ENCODE assay signal across 18 cellular contexts in genomic region chr1:110466646-110467280, GRCh38. TPM values are rescaled to one million over a fixed set of nuclear protein-coding genes. Genes with fewer than 3 reads are reported as not detected.
DNase-seq lines count a peak whose midpoint lies in the region; ATAC-seq and TF ChIP-seq lines count a peak whose summit lies in the region.
"Had no signal": no experiment of that assay in that cellular context is flagged by ENCODE, and none has a peak within 500 bp of the region (broad histone marks: within the 10 kb centered on the region; RNA-seq: fewer than 3 reads in every experiment).

No MANE protein-coding gene starts in this region.

- H3K4me1 Mint-ChIP-seq in stimulated activated effector memory CD8-positive, alpha-beta T cell treated with anti-CD3 and anti-CD28 coated beads, Interleukin-12 subunit alpha, Interleukin-12 subunit beta, amount 100 ng/mL, for 72 hours, result no peaks in the 10 kb centered on the region

- no peaks in the 10 kb centered on the region for H3K9me3 Mint-ChIP-seq in stimulated activated effector memory CD8-positive, alpha-beta T cell treated with anti-CD3 and anti-CD28 coated beads, Interleukin-12 subunit alpha, Interleukin-12 subunit beta, amount 100 ng/mL, for 72 hours

- intact Hi-C loops in left cardiac atrium (cut with DNase I), result loop anchor here in 1 of 2 donors (10.0 kb wide), 1 partner anchor 152 kb away; no protein-coding TSS in a partner anchor
- intact Hi-C loops in psoas muscle (cut with DNase I), result loop anchor here in 1 of 2 donors (10.0 kb wide), 1 partner anchor 152 kb away; no protein-coding TSS in a partner anchor

- H3K27me3 ChIP-seq in psoas muscle (ENCODE audit: insufficient read depth in 3 of 3, low read length in 2 of 3), result no peaks in the 10 kb centered on the region
- H3K27me3 ChIP-seq in WERI-Rb-1 (ENCODE audit: insufficient read depth, low read depth, severe bottlenecking), result no peaks in the 10 kb centered on the region

- no peaks in the 10 kb centered on the region for H3K36me3 ChIP-seq in psoas muscle (ENCODE audit: insufficient read depth in 1 of 2, low read depth in 1 of 2)
- no peaks in the 10 kb centered on the region for H3K36me3 ChIP-seq in WERI-Rb-1
- H3K36me3 ChIP-seq: MG63 had no signal

- no peaks in the 10 kb centered on the region for H3K36me3 Mint-ChIP-seq in stimulated activated effector memory CD8-positive, alpha-beta T cell treated with anti-CD3 and anti-CD28 coated beads, Interleukin-12 subunit alpha, Interleukin-12 subunit beta, amount 100 ng/mL, for 72 hours

- TF ChIP-seq CTCF in psoas muscle (IDR thresholded peaks at IDR 0.05) (no peak), WERI-Rb-1 (IDR thresholded peaks at IDR 0.05; ENCODE audit: low read depth, low read length) (no peak)

- ATAC-seq in left cardiac atrium, result peak; percentile 31 to 50
- ATAC-seq in psoas muscle, result peak; percentile 47 to 83 (median 58)
- ATAC-seq in stimulated activated effector memory CD8-positive, alpha-beta T cell treated with anti-CD3 and anti-CD28 coated beads, Interleukin-12 subunit alpha, Interleukin-12 subunit beta, amount 100 ng/mL, for 72 hours, result no peak
- ATAC-seq in HG03460 (IDR thresholded peaks at IDR 0.05; ENCODE audit: unreplicated experiment), result no peak

- 24 to 37% (median 30%) methylated on average over 8 of the region's 8 CpGs for WGBS in psoas muscle, 3 donors

- no peak overlapping the region for H3K27ac ChIP-seq in psoas muscle
- no peak overlapping the region for H3K27ac ChIP-seq in WERI-Rb-1

- DNase-seq in NCI-H2171 treated with DMSO at 0.1 percent for 48 hours (lab: John Stamatoyannopoulos, UW) (peak; percentile 75), NCI-H2171 (lab: John Stamatoyannopoulos, UW) (no peak), NCI-H524 (lab: John Stamatoyannopoulos, UW) (peak; percentile 54 to 68), left cardiac atrium (no peak), psoas muscle (no peak), WERI-Rb-1 (no peak)
- DNase-seq in stimulated activated effector memory CD8-positive, alpha-beta T cell treated with anti-CD3 and anti-CD28 coated beads, Interleukin-12 subunit alpha, Interleukin-12 subunit beta, amount 100 ng/mL, for 72 hours (ENCODE audit: low spot score in 2 of 2), result no peak
- DNase-seq: 8988T, DMS153, HCEC 1CT, IMR-90, Karpas-422, MG63, NCI-H1092 treated with DMSO at 0.1 percent for 48 hours, NCI-H187, SK-N-SH had no signal

- peaks cover 14% of the 10 kb centered on the region for H3K4me1 ChIP-seq in psoas muscle

- H3K4me3 ChIP-seq in psoas muscle (no peak overlapping the region), WERI-Rb-1 (ENCODE audit: low read depth, low read length) (no peak overlapping the region)
- H3K4me3 ChIP-seq: MG63 had no signal

- H3K27ac Mint-ChIP-seq in stimulated activated effector memory CD8-positive, alpha-beta T cell treated with anti-CD3 and anti-CD28 coated beads, Interleukin-12 subunit alpha, Interleukin-12 subunit beta, amount 100 ng/mL, for 72 hours, result no peak overlapping the region

- no peak overlapping the region for H3K4me3 Mint-ChIP-seq in stimulated activated effector memory CD8-positive, alpha-beta T cell treated with anti-CD3 and anti-CD28 coated beads, Interleukin-12 subunit alpha, Interleukin-12 subunit beta, amount 100 ng/mL, for 72 hours

- H3K9me3 ChIP-seq in psoas muscle, result no peaks in the 10 kb centered on the region
- H3K9me3 ChIP-seq in WERI-Rb-1 (ENCODE audit: severe bottlenecking), result no peaks in the 10 kb centered on the region
- H3K9me3 ChIP-seq: MG63, SK-N-SH had no signal

RNA-seq across cellular contexts. Expression of gene PROK1, which starts 15.8 kb away (rescaled TPM):
- total RNA-seq in left cardiac atrium (under 1 TPM; 0.18 to 0.60 TPM), psoas muscle (under 1 TPM in 3 of 4 donors, not detected in 1; 0.15 to 0.21 (median 0.16) TPM)
- 10 to 100 TPM in 1 of 3 donors, under 1 TPM in 2; 0.23 to 15.0 (median 0.68) TPM for polyA plus RNA-seq in psoas muscle
- total RNA-seq: HT1080, IMR-90 had no signal
- polyA plus RNA-seq: IMR-90, SK-N-SH had no signal

RNA-seq across cellular contexts. Expression of gene KCNA10, which starts 52.2 kb away (rescaled TPM):
- total RNA-seq in left cardiac atrium (not detected), psoas muscle (not detected)
- polyA plus RNA-seq in psoas muscle, result not detected
- total RNA-seq: HT1080, IMR-90 had no signal
- polyA plus RNA-seq: IMR-90, SK-N-SH had no signal

RNA-seq across cellular contexts. Expression of gene LAMTOR5, which starts 59.3 kb away (rescaled TPM):
- total RNA-seq in left cardiac atrium (100 to 1,000 TPM; 191 to 197 TPM), psoas muscle (100 to 1,000 TPM; 166 to 250 (median 207) TPM)
- 100 to 1,000 TPM; 348 to 541 (median 375) TPM for polyA plus RNA-seq in psoas muscle

Comparison
In these comparisons a context has a peak if more than half of its experiments do, and no peak if none do; other contexts are left out.
1. DNase-seq: peak in NCI-H2171 treated with DMSO at 0.1 percent for 48 hours (single experiment) and NCI-H524 (2 of 2); none in NCI-H2171 (single experiment), left cardiac atrium (single experiment), psoas muscle (0 of 2), stimulated activated effector memory CD8-positive, alpha-beta T cell treated with anti-CD3 and anti-CD28 coated beads, Interleukin-12 subunit alpha, Interleukin-12 subunit beta, amount 100 ng/mL, for 72 hours (0 of 2) and WERI-Rb-1 (single experiment).
2. ATAC-seq: peak in left cardiac atrium (2 of 2) and psoas muscle (4 of 4); none in stimulated activated effector memory CD8-positive, alpha-beta T cell treated with anti-CD3 and anti-CD28 coated beads, Interleukin-12 subunit alpha, Interleukin-12 subunit beta, amount 100 ng/mL, for 72 hours (single experiment) and HG03460 (single experiment).